Comparison of ENCODE assay signal across 1 cellular context in genomic region chr14:23320584-23321571, GRCh38.
TF ChIP-seq lines count a peak whose summit lies in the region.

A gene with protein sequence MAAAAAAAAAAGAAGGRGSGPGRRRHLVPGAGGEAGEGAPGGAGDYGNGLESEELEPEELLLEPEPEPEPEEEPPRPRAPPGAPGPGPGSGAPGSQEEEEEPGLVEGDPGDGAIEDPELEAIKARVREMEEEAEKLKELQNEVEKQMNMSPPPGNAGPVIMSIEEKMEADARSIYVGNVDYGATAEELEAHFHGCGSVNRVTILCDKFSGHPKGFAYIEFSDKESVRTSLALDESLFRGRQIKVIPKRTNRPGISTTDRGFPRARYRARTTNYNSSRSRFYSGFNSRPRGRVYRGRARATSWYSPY (plus strand): TSS chr14:23321457. CDS start chr14:23321470, 13 bp downstream.

TF ChIP-seq in HepG2, 621 proteins besides CTCF, POLR2A, EP300 and RAD21 (continued from another document and continues in another):
- TF ChIP-seq ZNF232 (CRISPR knock-in tag; IDR thresholded peaks at IDR 0.05; ENCODE audit: borderline replicate concordance): peak; percentile 96; the same call in 1 of the 2 replicates
- TF ChIP-seq KLF6 (CRISPR knock-in tag; IDR thresholded peaks at IDR 0.05): peak; percentile 94
- 0 out of 2 replicates have a peak, but pooled peaks have one; percentile 80 for TF ChIP-seq DNMT1 (CRISPR knock-in tag; IDR thresholded peaks at IDR 0.05)
- TF ChIP-seq ZNF720 (CRISPR knock-in tag; IDR thresholded peaks at IDR 0.05): no peak
- peak; percentile 54; the same call in 1 of the 2 replicates for TF ChIP-seq HHEX (CRISPR knock-in tag; IDR thresholded peaks at IDR 0.05)
- TF ChIP-seq, protein P1, sequence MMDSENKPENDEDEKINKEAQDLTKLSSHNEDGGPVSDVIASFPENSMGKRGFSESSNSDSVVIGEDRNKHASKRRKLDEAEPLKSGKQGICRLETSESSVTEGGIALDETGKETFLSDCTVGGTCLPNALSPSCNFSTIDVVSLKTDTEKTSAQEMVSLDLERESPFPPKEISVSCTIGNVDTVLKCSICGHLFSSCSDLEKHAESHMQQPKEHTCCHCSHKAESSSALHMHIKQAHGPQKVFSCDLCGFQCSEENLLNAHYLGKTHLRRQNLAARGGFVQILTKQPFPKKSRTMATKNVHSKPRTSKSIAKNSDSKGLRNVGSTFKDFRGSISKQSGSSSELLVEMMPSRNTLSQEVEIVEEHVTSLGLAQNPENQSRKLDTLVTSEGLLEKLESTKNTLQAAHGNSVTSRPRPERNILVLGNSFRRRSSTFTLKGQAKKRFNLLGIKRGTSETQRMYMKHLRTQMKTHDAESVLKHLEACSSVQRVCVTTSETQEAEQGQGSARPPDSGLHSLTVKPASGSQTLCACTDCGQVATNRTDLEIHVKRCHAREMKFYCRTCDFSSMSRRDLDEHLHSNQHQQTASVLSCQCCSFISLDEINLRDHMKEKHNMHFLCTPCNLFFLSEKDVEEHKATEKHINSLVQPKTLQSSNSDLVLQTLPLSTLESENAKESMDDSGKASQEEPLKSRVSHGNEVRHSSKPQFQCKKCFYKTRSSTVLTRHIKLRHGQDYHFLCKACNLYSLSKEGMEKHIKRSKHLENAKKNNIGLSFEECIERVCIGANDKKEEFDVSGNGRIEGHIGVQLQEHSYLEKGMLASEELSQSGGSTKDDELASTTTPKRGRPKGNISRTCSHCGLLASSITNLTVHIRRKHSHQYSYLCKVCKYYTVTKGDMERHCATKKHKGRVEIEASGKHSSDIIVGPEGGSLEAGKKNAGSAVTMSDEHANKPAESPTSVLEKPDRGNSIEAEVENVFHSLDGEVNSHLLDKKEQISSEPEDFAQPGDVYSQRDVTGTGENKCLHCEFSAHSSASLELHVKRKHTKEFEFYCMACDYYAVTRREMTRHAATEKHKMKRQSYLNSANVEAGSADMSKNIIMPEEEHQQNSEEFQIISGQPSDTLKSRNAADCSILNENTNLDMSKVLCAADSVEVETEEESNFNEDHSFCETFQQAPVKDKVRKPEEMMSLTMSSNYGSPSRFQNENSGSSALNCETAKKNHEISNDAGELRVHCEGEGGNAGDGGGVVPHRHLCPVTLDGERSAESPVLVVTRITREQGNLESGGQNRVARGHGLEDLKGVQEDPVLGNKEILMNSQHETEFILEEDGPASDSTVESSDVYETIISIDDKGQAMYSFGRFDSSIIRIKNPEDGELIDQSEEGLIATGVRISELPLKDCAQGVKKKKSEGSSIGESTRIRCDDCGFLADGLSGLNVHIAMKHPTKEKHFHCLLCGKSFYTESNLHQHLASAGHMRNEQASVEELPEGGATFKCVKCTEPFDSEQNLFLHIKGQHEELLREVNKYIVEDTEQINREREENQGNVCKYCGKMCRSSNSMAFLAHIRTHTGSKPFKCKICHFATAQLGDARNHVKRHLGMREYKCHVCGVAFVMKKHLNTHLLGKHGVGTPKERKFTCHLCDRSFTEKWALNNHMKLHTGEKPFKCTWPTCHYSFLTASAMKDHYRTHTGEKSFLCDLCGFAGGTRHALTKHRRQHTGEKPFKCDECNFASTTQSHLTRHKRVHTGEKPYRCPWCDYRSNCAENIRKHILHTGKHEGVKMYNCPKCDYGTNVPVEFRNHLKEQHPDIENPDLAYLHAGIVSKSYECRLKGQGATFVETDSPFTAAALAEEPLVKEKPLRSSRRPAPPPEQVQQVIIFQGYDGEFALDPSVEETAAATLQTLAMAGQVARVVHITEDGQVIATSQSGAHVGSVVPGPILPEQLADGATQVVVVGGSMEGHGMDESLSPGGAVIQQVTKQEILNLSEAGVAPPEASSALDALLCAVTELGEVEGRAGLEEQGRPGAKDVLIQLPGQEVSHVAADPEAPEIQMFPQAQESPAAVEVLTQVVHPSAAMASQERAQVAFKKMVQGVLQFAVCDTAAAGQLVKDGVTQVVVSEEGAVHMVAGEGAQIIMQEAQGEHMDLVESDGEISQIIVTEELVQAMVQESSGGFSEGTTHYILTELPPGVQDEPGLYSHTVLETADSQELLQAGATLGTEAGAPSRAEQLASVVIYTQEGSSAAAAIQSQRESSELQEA (CRISPR knock-in tag; IDR thresholded peaks at IDR 0.05; ENCODE audit: not compliant biosample characterization): no peak
- peak; percentile 85; the same call in 1 of the 2 replicates for TF ChIP-seq NFKBIZ (CRISPR knock-in tag; IDR thresholded peaks at IDR 0.05)
- TF ChIP-seq, protein P2, sequence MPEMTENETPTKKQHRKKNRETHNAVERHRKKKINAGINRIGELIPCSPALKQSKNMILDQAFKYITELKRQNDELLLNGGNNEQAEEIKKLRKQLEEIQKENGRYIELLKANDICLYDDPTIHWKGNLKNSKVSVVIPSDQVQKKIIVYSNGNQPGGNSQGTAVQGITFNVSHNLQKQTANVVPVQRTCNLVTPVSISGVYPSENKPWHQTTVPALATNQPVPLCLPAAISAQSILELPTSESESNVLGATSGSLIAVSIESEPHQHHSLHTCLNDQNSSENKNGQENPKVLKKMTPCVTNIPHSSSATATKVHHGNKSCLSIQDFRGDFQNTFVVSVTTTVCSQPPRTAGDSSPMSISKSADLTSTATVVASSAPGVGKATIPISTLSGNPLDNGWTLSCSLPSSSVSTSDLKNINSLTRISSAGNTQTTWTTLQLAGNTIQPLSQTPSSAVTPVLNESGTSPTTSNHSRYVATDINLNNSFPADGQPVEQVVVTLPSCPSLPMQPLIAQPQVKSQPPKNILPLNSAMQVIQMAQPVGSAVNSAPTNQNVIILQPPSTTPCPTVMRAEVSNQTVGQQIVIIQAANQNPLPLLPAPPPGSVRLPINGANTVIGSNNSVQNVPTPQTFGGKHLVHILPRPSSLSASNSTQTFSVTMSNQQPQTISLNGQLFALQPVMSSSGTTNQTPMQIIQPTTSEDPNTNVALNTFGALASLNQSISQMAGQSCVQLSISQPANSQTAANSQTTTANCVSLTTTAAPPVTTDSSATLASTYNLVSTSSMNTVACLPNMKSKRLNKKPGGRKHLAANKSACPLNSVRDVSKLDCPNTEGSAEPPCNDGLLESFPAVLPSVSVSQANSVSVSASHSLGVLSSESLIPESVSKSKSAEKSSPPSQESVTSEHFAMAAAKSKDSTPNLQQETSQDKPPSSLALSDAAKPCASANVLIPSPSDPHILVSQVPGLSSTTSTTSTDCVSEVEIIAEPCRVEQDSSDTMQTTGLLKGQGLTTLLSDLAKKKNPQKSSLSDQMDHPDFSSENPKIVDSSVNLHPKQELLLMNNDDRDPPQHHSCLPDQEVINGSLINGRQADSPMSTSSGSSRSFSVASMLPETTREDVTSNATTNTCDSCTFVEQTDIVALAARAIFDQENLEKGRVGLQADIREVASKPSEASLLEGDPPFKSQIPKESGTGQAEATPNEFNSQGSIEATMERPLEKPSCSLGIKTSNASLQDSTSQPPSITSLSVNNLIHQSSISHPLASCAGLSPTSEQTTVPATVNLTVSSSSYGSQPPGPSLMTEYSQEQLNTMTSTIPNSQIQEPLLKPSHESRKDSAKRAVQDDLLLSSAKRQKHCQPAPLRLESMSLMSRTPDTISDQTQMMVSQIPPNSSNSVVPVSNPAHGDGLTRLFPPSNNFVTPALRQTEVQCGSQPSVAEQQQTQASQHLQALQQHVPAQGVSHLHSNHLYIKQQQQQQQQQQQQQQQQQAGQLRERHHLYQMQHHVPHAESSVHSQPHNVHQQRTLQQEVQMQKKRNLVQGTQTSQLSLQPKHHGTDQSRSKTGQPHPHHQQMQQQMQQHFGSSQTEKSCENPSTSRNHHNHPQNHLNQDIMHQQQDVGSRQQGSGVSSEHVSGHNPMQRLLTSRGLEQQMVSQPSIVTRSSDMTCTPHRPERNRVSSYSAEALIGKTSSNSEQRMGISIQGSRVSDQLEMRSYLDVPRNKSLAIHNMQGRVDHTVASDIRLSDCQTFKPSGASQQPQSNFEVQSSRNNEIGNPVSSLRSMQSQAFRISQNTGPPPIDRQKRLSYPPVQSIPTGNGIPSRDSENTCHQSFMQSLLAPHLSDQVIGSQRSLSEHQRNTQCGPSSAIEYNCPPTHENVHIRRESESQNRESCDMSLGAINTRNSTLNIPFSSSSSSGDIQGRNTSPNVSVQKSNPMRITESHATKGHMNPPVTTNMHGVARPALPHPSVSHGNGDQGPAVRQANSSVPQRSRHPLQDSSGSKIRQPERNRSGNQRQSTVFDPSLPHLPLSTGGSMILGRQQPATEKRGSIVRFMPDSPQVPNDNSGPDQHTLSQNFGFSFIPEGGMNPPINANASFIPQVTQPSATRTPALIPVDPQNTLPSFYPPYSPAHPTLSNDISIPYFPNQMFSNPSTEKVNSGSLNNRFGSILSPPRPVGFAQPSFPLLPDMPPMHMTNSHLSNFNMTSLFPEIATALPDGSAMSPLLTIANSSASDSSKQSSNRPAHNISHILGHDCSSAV (CRISPR knock-in tag; IDR thresholded peaks at IDR 0.05; ENCODE audit: borderline replicate concordance): peak; percentile 97; the same call in 1 of the 2 replicates
- peak; percentile 99; the same call in 1 of the 2 replicates for TF ChIP-seq ZNF230 (CRISPR knock-in tag; IDR thresholded peaks at IDR 0.05)
- TF ChIP-seq, protein P3, sequence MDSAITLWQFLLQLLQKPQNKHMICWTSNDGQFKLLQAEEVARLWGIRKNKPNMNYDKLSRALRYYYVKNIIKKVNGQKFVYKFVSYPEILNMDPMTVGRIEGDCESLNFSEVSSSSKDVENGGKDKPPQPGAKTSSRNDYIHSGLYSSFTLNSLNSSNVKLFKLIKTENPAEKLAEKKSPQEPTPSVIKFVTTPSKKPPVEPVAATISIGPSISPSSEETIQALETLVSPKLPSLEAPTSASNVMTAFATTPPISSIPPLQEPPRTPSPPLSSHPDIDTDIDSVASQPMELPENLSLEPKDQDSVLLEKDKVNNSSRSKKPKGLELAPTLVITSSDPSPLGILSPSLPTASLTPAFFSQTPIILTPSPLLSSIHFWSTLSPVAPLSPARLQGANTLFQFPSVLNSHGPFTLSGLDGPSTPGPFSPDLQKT (CRISPR knock-in tag; IDR thresholded peaks at IDR 0.05; ENCODE audit: borderline replicate concordance): no peak
- peak; percentile 48; the same call in 1 of the 2 replicates for TF ChIP-seq HES4 (CRISPR knock-in tag; IDR thresholded peaks at IDR 0.05; ENCODE audit: borderline replicate concordance)
- peak; percentile 87; the same call in 1 of the 2 replicates for TF ChIP-seq POLR2AphosphoS2 (IDR thresholded peaks at IDR 0.05; ENCODE audit: low read depth, low read length)
- TF ChIP-seq ATAD3A (CRISPR knock-in tag; IDR thresholded peaks at IDR 0.05): no peak
- no peak for TF ChIP-seq NR1H2 (CRISPR knock-in tag; IDR thresholded peaks at IDR 0.05; ENCODE audit: borderline replicate concordance, low read depth)
- TF ChIP-seq, protein P4, sequence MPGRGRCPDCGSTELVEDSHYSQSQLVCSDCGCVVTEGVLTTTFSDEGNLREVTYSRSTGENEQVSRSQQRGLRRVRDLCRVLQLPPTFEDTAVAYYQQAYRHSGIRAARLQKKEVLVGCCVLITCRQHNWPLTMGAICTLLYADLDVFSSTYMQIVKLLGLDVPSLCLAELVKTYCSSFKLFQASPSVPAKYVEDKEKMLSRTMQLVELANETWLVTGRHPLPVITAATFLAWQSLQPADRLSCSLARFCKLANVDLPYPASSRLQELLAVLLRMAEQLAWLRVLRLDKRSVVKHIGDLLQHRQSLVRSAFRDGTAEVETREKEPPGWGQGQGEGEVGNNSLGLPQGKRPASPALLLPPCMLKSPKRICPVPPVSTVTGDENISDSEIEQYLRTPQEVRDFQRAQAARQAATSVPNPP (CRISPR knock-in tag; IDR thresholded peaks at IDR 0.05): peak; percentile 98
- TF ChIP-seq, protein P5, sequence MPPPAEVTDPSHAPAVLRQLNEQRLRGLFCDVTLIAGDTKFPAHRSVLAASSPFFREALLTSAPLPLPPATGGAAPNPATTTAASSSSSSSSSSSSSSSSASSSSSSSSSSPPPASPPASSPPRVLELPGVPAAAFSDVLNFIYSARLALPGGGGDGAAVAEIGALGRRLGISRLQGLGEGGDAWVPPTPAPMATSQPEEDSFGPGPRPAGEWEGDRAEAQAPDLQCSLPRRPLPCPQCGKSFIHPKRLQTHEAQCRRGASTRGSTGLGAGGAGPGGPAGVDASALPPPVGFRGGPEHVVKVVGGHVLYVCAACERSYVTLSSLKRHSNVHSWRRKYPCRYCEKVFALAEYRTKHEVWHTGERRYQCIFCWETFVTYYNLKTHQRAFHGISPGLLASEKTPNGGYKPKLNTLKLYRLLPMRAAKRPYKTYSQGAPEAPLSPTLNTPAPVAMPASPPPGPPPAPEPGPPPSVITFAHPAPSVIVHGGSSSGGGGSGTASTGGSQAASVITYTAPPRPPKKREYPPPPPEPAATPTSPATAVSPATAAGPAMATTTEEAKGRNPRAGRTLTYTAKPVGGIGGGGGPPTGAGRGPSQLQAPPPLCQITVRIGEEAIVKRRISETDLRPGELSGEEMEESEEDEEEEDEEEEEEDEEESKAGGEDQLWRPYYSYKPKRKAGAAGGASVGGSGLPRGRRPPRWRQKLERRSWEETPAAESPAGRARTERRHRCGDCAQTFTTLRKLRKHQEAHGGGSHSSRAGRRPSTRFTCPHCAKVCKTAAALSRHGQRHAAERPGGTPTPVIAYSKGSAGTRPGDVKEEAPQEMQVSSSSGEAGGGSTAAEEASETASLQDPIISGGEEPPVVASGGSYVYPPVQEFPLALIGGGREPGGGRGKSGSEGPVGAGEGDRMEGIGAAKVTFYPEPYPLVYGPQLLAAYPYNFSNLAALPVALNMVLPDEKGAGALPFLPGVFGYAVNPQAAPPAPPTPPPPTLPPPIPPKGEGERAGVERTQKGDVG (CRISPR knock-in tag; IDR thresholded peaks at IDR 0.05; ENCODE audit: borderline replicate concordance): peak; percentile 100
- TF ChIP-seq E2F2 (CRISPR knock-in tag; IDR thresholded peaks at IDR 0.05; ENCODE audit: borderline replicate concordance): 0 out of 2 replicates have a peak, but pooled peaks have one; percentile 44
- TF ChIP-seq, protein P6, sequence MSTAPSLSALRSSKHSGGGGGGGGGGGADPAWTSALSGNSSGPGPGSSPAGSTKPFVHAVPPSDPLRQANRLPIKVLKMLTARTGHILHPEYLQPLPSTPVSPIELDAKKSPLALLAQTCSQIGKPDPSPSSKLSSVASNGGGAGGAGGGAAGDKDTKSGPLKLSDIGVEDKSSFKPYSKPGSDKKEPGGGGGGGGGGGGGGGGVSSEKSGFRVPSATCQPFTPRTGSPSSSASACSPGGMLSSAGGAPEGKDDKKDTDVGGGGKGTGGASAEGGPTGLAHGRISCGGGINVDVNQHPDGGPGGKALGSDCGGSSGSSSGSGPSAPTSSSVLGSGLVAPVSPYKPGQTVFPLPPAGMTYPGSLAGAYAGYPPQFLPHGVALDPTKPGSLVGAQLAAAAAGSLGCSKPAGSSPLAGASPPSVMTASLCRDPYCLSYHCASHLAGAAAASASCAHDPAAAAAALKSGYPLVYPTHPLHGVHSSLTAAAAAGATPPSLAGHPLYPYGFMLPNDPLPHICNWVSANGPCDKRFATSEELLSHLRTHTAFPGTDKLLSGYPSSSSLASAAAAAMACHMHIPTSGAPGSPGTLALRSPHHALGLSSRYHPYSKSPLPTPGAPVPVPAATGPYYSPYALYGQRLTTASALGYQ (CRISPR knock-in tag; IDR thresholded peaks at IDR 0.05): peak; percentile 93
- TF ChIP-seq SKI (IDR thresholded peaks at IDR 0.05; ENCODE audit: partially characterized antibody): no peak
- peak; percentile 99 for TF ChIP-seq GLI4 (CRISPR knock-in tag; IDR thresholded peaks at IDR 0.05; ENCODE audit: borderline replicate concordance)
- peak; percentile 25 to 34; a peak in 2 of 4 replicates for TF ChIP-seq MAFK (conservative IDR thresholded peaks at IDR 0.05 in 1 of 2, IDR thresholded peaks at IDR 0.05 in 1 of 2; ENCODE audit: low read length in 2 of 2)
- peak; percentile 24; the same call in 1 of the 2 replicates for TF ChIP-seq CAMTA2 (CRISPR knock-in tag; IDR thresholded peaks at IDR 0.05; ENCODE audit: borderline replicate concordance)
- peak; percentile 93 for TF ChIP-seq RXRB (CRISPR knock-in tag; IDR thresholded peaks at IDR 0.05; ENCODE audit: borderline replicate concordance)
